Comparison of ENCODE assay signal across 24 cellular contexts in the genomic region with DNA sequence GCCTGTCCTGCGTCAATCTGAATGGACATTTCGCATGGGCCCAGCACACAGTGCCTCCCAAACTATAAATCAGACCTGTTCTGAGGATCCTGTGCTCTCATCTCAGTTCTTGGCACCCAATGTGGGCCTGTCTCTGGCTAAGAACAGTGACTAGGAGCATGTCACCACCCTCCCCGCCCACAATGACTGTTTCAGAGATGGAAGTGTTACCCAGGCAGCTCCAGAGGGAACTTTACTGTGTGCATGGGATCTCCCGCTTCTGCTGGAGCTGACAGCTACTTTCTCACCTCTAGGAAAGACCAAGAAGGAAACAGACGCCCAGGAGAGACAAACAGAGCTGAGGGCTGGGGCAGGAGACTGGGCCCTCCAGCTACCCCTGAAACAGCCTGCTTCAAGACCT. TPM values are rescaled to one million over a fixed set of nuclear protein-coding genes. Genes with fewer than 3 reads are reported as not detected.
DNase-seq lines count a peak whose midpoint lies in the region; ATAC-seq and TF ChIP-seq lines count a peak whose summit lies in the region.
"Had no signal": no experiment of that assay in that cellular context is flagged by ENCODE, and none has a peak within 500 bp of the region (broad histone marks: within the 10 kb centered on the region; RNA-seq: fewer than 3 reads in every experiment).

No MANE protein-coding gene starts in this region.

- no peaks in the 10 kb centered on the region for H3K9me3 ChIP-seq in lung (ENCODE audit: control insufficient read depth in 2 of 2, insufficient read depth in 1 of 2, low read length in 1 of 2)
- no peaks in the 10 kb centered on the region for H3K9me3 ChIP-seq in upper lobe of right lung
- H3K9me3 ChIP-seq in ovary = no peaks in the 10 kb centered on the region
- H3K9me3 ChIP-seq: A549; BE2C; BLaER1 treated with 17β-estradiol and CSF1 and Interleukin-3, amounts not matched to agents 10 nM and 100 nM; HAP-1 had no signal

- no peak overlapping the region for H3K4me3 Mint-ChIP-seq in osteocyte (ENCODE audit: unreplicated experiment)
- H3K4me3 Mint-ChIP-seq: CD14-positive monocyte; CD4-positive, alpha-beta T cell; HFFc6 had no signal

- H3K4me1 Mint-ChIP-seq in osteocyte (ENCODE audit: unreplicated experiment) = no peaks in the 10 kb centered on the region
- H3K4me1 Mint-ChIP-seq: CD14-positive monocyte; CD8-positive, alpha-beta memory T cell had no signal

- WGBS in lung, 2 donors = 86 to 96% methylated on average over 5 of the region's 5 CpGs
- 78 to 90% (median 89%) methylated on average over 5 of the region's 5 CpGs for WGBS in ovary, 3 donors

- H3K27me3 Mint-ChIP-seq in osteocyte (ENCODE audit: unreplicated experiment) = peaks cover 38% of the 10 kb centered on the region

- H3K36me3 Mint-ChIP-seq in osteocyte (ENCODE audit: unreplicated experiment) = no peaks in the 10 kb centered on the region
- H3K36me3 Mint-ChIP-seq: CD14-positive monocyte; CD8-positive, alpha-beta memory T cell had no signal

- no peaks in the 10 kb centered on the region for H3K9me3 Mint-ChIP-seq in osteocyte (ENCODE audit: unreplicated experiment)
- H3K9me3 Mint-ChIP-seq: CD14-positive monocyte, HFFc6 had no signal

- TF ChIP-seq CTCF in lung (IDR thresholded peaks at IDR 0.05; ENCODE audit: control extremely low read depth, extremely low read depth) (no peak), osteocyte (IDR thresholded peaks at IDR 0.05) (no peak), upper lobe of right lung (IDR thresholded peaks at IDR 0.05) (no peak), ovary (IDR thresholded peaks at IDR 0.05) (no peak)

- H3K4me1 ChIP-seq in lung (ENCODE audit: control insufficient read depth in 2 of 2, insufficient read depth in 2 of 2, low read length in 2 of 2) (no peaks in the 10 kb centered on the region), upper lobe of right lung (no peaks in the 10 kb centered on the region), ovary (ENCODE audit: insufficient read depth) (no peaks in the 10 kb centered on the region)
- H3K4me1 ChIP-seq: A549, BE2C, HAP-1 had no signal

- H3K4me3 ChIP-seq in lung = no peak overlapping the region
- H3K4me3 ChIP-seq in upper lobe of right lung = no peak overlapping the region
- H3K4me3 ChIP-seq in ovary = no peak overlapping the region
- H3K4me3 ChIP-seq: A549; BLaER1 treated with 17β-estradiol and CSF1 and Interleukin-3, amounts not matched to agents 10 nM and 100 nM; GM12878; HAP-1 had no signal

- ATAC-seq in lung (ENCODE audit: insufficient read depth, low FRiP score) (no peak), upper lobe of right lung (no peak), GM19395 (IDR thresholded peaks at IDR 0.05; ENCODE audit: unreplicated experiment) (no peak)
- ATAC-seq: GM12878 had no signal

- no peak for TF ChIP-seq EP300 in ovary (IDR thresholded peaks at IDR 0.05)

- no peak overlapping the region for H3K27ac Mint-ChIP-seq in osteocyte (ENCODE audit: unreplicated experiment)
- H3K27ac Mint-ChIP-seq: CD14-positive monocyte; CD4-positive, alpha-beta T cell; CD8-positive, alpha-beta memory T cell; HFFc6 had no signal

- H3K27me3 ChIP-seq in lung (ENCODE audit: control insufficient read depth, insufficient read depth) (peaks cover 3% of the 10 kb centered on the region), upper lobe of right lung (no peaks in the 10 kb centered on the region), ovary (no peaks in the 10 kb centered on the region)
- H3K27me3 ChIP-seq: BLaER1 treated with 17β-estradiol and CSF1 and Interleukin-3, amounts not matched to agents 10 nM and 100 nM had no signal

- DNase-seq in ecto neural progenitor cell (ENCODE audit: low spot score) (peak; percentile 27), lung (ENCODE audit: low spot score) (peak; percentile 25), osteocyte (ENCODE audit: extremely low spot score, unreplicated experiment) (peak; percentile 54), upper lobe of right lung (peak; percentile 23), dermis blood vessel endothelial cell (no peak), ovary (no peak)
- DNase-seq: 8988T; ACHN; AML-193; BE2C; CD4-positive, alpha-beta T cell; CD8-positive, alpha-beta memory T cell; DMS 273 treated with DMSO at 0.1 percent for 48 hours; DMS79; EL; GDM1; GOT3; HFFc6 had no signal

- H3K27ac ChIP-seq in lung (ENCODE audit: low read depth in 1 of 2, low read length in 1 of 2) (no peak overlapping the region), upper lobe of right lung (no peak overlapping the region), ovary (no peak overlapping the region)
- H3K27ac ChIP-seq: A549; BLaER1 treated with 17β-estradiol and CSF1 and Interleukin-3, amounts not matched to agents 10 nM and 100 nM had no signal

- H3K36me3 ChIP-seq in lung (ENCODE audit: control insufficient read depth in 2 of 2, insufficient read depth in 2 of 2, low read length in 2 of 2) (no peaks in the 10 kb centered on the region), upper lobe of right lung (no peaks in the 10 kb centered on the region), ovary (no peaks in the 10 kb centered on the region)
- H3K36me3 ChIP-seq: BE2C; BLaER1 treated with 17β-estradiol and CSF1 and Interleukin-3, amounts not matched to agents 10 nM and 100 nM; HAP-1 had no signal

- intact Hi-C loops in upper lobe of right lung (cut with DNase I) (no loop called here), ovary (cut with DNase I) (no loop called here)

- no peak for TF ChIP-seq POLR2A in ovary (IDR thresholded peaks at IDR 0.05)

RNA-seq across cellular contexts. Expression of a gene that starts 45.0 kb away (rescaled TPM):
- total RNA-seq in lung (10 to 100 TPM; 31.9 to 42.7 TPM), osteocyte (83.2 and 86.8 TPM in 2 replicates), upper lobe of right lung (48.7 TPM), dermis blood vessel endothelial cell (55.3 and 61.8 TPM in 2 replicates), ovary (10 to 100 TPM; 23.7 to 45.7 (median 33.4) TPM)
- polyA plus RNA-seq in lung (10 to 100 TPM; 13.8 to 29.0 TPM), ovary (10 to 100 TPM; 12.6 to 29.0 TPM)
- total RNA-seq: GM12878 had no signal
- polyA plus RNA-seq: GM12878 had no signal

Comparison
In these comparisons a context has a peak if more than half of its experiments do, and no peak if none do; other contexts are left out.
1. DNase-seq: peak in ecto neural progenitor cell (single experiment), lung (single experiment), osteocyte (single experiment) and upper lobe of right lung (single experiment); none in dermis blood vessel endothelial cell (single experiment) and ovary (0 of 5).